Comparison of ENCODE assay signal across 24 cellular contexts in genomic region chr19:52524086-52524485, GRCh38. TPM values are rescaled to one million over a fixed set of nuclear protein-coding genes. Genes with fewer than 3 reads are reported as not detected.
DNase-seq lines count a peak whose midpoint lies in the region; FAIRE-seq and TF ChIP-seq lines count a peak whose summit lies in the region.
"Had no signal": no experiment of that assay in that cellular context is flagged by ENCODE, and none has a peak within 500 bp of the region (broad histone marks: within the 10 kb centered on the region; RNA-seq: fewer than 3 reads in every experiment).

No MANE protein-coding gene starts in this region.

- H3K27me3 Mint-ChIP-seq in mesothelial cell of epicardium (ENCODE audit: low read depth): no peaks in the 10 kb centered on the region
- H3K27me3 Mint-ChIP-seq: CD4-positive, CD25-positive, alpha-beta regulatory T cell had no signal

- no peaks in the 10 kb centered on the region for H3K9me3 Mint-ChIP-seq in mesothelial cell of epicardium

- H3K4me1 Mint-ChIP-seq in mesothelial cell of epicardium: peaks cover 49% of the 10 kb centered on the region

- peak; percentile 12 for DNase-seq in kidney
- no peak for DNase-seq in mesothelial cell of epicardium (ENCODE audit: low spot score in 2 of 2, unreplicated experiment in 2 of 2)
- no peak for DNase-seq in tibial artery
- DNase-seq in RKO (ENCODE audit: low spot score): no peak
- DNase-seq in NCI-H2196 treated with DMSO at 0.1 percent for 48 hours (lab: John Stamatoyannopoulos, UW; ENCODE audit: unreplicated experiment): no peak
- DNase-seq: 8988T; ACHN; BE2C; C1 segment of cervical spinal cord; CD4-positive, alpha-beta memory T cell; CD4-positive, CD25-positive, alpha-beta regulatory T cell; CD8-positive, alpha-beta memory T cell; COR-L47; DMS 273 treated with DMSO at 0.1 percent for 48 hours; DMS153; DMS53; DMS79; GF-D8 had no signal

- peak overlapping the region; percentile 56 for H3K27ac Mint-ChIP-seq in mesothelial cell of epicardium
- H3K27ac Mint-ChIP-seq: CD14-positive monocyte; CD4-positive, alpha-beta memory T cell; CD4-positive, CD25-positive, alpha-beta regulatory T cell; CD8-positive, alpha-beta memory T cell had no signal

- no peak overlapping the region for H3K4me3 ChIP-seq in kidney (ENCODE audit: low read length in 2 of 2)
- no peak overlapping the region for H3K4me3 ChIP-seq in tibial artery
- H3K4me3 ChIP-seq: BLaER1 had no signal

- FAIRE-seq in kidney (lab: Jason Lieb, UNC): no peak
- FAIRE-seq: A204.1, G401.6, GM12891, GM19239 had no signal

- H3K9me3 ChIP-seq in kidney (ENCODE audit: control insufficient read depth in 1 of 2, low read length in 2 of 2) (no peaks in the 10 kb centered on the region), tibial artery (peaks cover 0 to 5% (median 0%) of the 10 kb centered on the region in 3 donors)
- H3K9me3 ChIP-seq: BE2C had no signal

- no peak overlapping the region for H3K4me3 Mint-ChIP-seq in mesothelial cell of epicardium
- H3K4me3 Mint-ChIP-seq: CD14-positive monocyte; CD4-positive, alpha-beta memory T cell; CD4-positive, CD25-positive, alpha-beta regulatory T cell; CD8-positive, alpha-beta memory T cell had no signal

- H3K36me3 ChIP-seq in kidney (ENCODE audit: control insufficient read depth in 1 of 2, insufficient read depth in 2 of 2, low read length in 2 of 2) (no peaks in the 10 kb centered on the region), tibial artery (no peaks in the 10 kb centered on the region)
- H3K36me3 ChIP-seq: BE2C, BLaER1 had no signal

- no peak overlapping the region for H3K9ac ChIP-seq in kidney (ENCODE audit: low read length in 2 of 2)
- H3K9ac ChIP-seq: BLaER1 had no signal

- intact Hi-C loops in kidney (cut with DNase I) (no loop called here), tibial artery (cut with DNase I; ENCODE audit: low total_unique reads) (no loop called here)

- H3K4me1 ChIP-seq in kidney (ENCODE audit: control insufficient read depth in 1 of 2, insufficient read depth in 1 of 2, low read depth in 1 of 2, low read length in 2 of 2) (peaks cover 0 to 14% of the 10 kb centered on the region in 2 donors), tibial artery (peaks cover 0 to 19% (median 7%) of the 10 kb centered on the region in 4 donors)
- H3K4me1 ChIP-seq: BE2C had no signal

- no peak for TF ChIP-seq CTCF in kidney (IDR thresholded peaks at IDR 0.05; ENCODE audit: borderline replicate concordance, extremely low read depth, insufficient read depth)
- no peak for TF ChIP-seq CTCF in mesothelial cell of epicardium (IDR thresholded peaks at IDR 0.05; ENCODE audit: unreplicated experiment)
- TF ChIP-seq CTCF in tibial artery (IDR thresholded peaks at IDR 0.05): no peak

- H3K36me3 Mint-ChIP-seq in mesothelial cell of epicardium: no peaks in the 10 kb centered on the region
- H3K36me3 Mint-ChIP-seq: CD4-positive, CD25-positive, alpha-beta regulatory T cell had no signal

- H3K27me3 ChIP-seq in tibial artery: no peaks in the 10 kb centered on the region
- H3K27me3 ChIP-seq: BE2C, BLaER1 had no signal

- no peak overlapping the region for H3K27ac ChIP-seq in kidney (ENCODE audit: low read depth in 2 of 2, low read length in 2 of 2)
- no peak overlapping the region for H3K27ac ChIP-seq in tibial artery
- H3K27ac ChIP-seq: BLaER1 had no signal

RNA-seq across cellular contexts. Expression of gene ZNF808, which starts 3.4 kb away (rescaled TPM):
- total RNA-seq in kidney (35.8 TPM), mesothelial cell of epicardium (35.8 to 37.5 TPM (median 36.7 TPM) in 3 replicates)
- polyA plus RNA-seq in kidney (ENCODE audit: insufficient read depth, low read depth, low replicate concordance): 3.4 TPM

RNA-seq across cellular contexts. Expression of gene ZNF701, which starts 46.0 kb away (rescaled TPM):
- total RNA-seq in kidney (25.1 TPM), mesothelial cell of epicardium (26.3 TPM in 3 replicates)
- 5.8 TPM for polyA plus RNA-seq in kidney (ENCODE audit: insufficient read depth, low read depth, low replicate concordance)
